1 cellular context compared by ENCODE assay signal in the genomic region with DNA sequence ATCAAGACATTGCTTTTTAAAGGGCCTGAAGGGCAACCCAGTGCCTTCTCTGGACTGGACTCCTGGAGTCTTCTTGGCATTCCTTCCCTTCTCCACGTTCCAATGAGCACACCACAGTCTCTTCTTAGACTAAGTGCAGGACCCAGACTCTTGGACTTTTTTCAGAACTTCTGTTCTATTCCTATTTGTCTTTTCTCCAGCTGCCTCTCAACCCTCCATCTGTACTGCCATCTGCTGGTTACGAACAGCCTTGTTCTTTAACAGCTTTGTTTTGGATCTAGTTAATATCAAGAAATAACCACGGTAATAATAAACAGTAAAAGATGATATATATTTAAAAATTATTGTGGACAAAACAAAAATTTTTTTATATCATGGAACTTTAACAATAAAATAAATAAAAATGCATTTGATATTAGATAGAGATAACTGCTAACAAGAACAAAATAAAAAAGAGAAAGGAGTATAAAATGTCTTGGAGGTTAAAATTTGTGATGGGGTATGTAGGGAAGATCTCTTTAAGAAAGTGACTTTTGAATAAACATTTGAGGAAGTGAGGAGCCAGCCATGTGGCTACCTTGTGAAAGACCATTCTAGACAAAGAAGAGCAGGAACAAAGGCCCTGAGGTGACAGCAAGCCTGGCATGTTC.
TF ChIP-seq lines count a peak whose summit lies in the region.

No MANE protein-coding gene starts in this region.

TF ChIP-seq in GM23338, 12 proteins besides CTCF, POLR2A, EP300 and RAD21 (continued from another document):
- no peak for TF ChIP-seq ZNF462 (CRISPR knock-in tag; IDR thresholded peaks at IDR 0.05)
